ENCODE assay signal across 1 cellular context in genomic region chr9:112489039-112489546, GRCh38.
A peak's percentile ranks its signal among the peaks of the same experiment; 100 is the strongest.
TF ChIP-seq lines count a peak whose summit lies in the region.

No MANE protein-coding gene starts in this region.

TF ChIP-seq in K562, 482 proteins besides CTCF, POLR2A, EP300 and RAD21 (continued from another document):
- TF ChIP-seq VEZF1 (CRISPR knock-in tag; IDR thresholded peaks at IDR 0.05) (no peak), CBFA2T3 (IDR thresholded peaks at IDR 0.05) (peak; percentile 84), HDAC2 (IDR thresholded peaks at IDR 0.05) (peak; percentile 69; the same call in 1 of the 2 replicates), SRSF1 (IDR thresholded peaks at IDR 0.05; ENCODE audit: low read depth, low read length) (no peak), NKRF (IDR thresholded peaks at IDR 0.05; ENCODE audit: borderline replicate concordance) (no peak), NCOA2 (IDR thresholded peaks at IDR 0.05; ENCODE audit: partially characterized antibody in 2 of 2) (no peak), MTA1 (IDR thresholded peaks at IDR 0.05; ENCODE audit: borderline replicate concordance) (0 out of 2 replicates have a peak, but pooled peaks have one; percentile 62), DPF2 (IDR thresholded peaks at IDR 0.05) (peak; percentile 87), ZNF766 (CRISPR knock-in tag; conservative IDR thresholded peaks at IDR 0.05) (peak; percentile 53; the same call in 1 of the 2 replicates), MTA2 (IDR thresholded peaks at IDR 0.05; ENCODE audit: low read depth) (peak; percentile 50), GTF2A2 (tag; IDR thresholded peaks at IDR 0.05) (no peak), LARP7 (IDR thresholded peaks at IDR 0.05) (peak; percentile 78; the same call in 1 of the 2 replicates)
- TF ChIP-seq, protein P1, sequence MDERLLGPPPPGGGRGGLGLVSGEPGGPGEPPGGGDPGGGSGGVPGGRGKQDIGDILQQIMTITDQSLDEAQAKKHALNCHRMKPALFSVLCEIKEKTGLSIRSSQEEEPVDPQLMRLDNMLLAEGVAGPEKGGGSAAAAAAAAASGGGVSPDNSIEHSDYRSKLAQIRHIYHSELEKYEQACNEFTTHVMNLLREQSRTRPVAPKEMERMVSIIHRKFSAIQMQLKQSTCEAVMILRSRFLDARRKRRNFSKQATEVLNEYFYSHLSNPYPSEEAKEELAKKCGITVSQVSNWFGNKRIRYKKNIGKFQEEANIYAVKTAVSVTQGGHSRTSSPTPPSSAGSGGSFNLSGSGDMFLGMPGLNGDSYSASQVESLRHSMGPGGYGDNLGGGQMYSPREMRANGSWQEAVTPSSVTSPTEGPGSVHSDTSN (CRISPR knock-in tag; IDR thresholded peaks at IDR 0.05; ENCODE audit: low read depth) = no peak
- TF ChIP-seq, protein P1 (tag; conservative IDR thresholded peaks at IDR 0.05; ENCODE audit: low read depth) = peak; percentile 71
- TF ChIP-seq, protein P2, sequence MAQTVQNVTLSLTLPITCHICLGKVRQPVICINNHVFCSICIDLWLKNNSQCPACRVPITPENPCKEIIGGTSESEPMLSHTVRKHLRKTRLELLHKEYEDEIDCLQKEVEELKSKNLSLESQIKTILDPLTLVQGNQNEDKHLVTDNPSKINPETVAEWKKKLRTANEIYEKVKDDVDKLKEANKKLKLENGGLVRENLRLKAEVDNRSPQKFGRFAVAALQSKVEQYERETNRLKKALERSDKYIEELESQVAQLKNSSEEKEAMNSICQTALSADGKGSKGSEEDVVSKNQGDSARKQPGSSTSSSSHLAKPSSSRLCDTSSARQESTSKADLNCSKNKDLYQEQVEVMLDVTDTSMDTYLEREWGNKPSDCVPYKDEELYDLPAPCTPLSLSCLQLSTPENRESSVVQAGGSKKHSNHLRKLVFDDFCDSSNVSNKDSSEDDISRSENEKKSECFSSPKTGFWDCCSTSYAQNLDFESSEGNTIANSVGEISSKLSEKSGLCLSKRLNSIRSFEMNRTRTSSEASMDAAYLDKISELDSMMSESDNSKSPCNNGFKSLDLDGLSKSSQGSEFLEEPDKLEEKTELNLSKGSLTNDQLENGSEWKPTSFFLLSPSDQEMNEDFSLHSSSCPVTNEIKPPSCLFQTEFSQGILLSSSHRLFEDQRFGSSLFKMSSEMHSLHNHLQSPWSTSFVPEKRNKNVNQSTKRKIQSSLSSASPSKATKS (CRISPR knock-in tag; IDR thresholded peaks at IDR 0.05) = no peak
- TF ChIP-seq, protein P3, sequence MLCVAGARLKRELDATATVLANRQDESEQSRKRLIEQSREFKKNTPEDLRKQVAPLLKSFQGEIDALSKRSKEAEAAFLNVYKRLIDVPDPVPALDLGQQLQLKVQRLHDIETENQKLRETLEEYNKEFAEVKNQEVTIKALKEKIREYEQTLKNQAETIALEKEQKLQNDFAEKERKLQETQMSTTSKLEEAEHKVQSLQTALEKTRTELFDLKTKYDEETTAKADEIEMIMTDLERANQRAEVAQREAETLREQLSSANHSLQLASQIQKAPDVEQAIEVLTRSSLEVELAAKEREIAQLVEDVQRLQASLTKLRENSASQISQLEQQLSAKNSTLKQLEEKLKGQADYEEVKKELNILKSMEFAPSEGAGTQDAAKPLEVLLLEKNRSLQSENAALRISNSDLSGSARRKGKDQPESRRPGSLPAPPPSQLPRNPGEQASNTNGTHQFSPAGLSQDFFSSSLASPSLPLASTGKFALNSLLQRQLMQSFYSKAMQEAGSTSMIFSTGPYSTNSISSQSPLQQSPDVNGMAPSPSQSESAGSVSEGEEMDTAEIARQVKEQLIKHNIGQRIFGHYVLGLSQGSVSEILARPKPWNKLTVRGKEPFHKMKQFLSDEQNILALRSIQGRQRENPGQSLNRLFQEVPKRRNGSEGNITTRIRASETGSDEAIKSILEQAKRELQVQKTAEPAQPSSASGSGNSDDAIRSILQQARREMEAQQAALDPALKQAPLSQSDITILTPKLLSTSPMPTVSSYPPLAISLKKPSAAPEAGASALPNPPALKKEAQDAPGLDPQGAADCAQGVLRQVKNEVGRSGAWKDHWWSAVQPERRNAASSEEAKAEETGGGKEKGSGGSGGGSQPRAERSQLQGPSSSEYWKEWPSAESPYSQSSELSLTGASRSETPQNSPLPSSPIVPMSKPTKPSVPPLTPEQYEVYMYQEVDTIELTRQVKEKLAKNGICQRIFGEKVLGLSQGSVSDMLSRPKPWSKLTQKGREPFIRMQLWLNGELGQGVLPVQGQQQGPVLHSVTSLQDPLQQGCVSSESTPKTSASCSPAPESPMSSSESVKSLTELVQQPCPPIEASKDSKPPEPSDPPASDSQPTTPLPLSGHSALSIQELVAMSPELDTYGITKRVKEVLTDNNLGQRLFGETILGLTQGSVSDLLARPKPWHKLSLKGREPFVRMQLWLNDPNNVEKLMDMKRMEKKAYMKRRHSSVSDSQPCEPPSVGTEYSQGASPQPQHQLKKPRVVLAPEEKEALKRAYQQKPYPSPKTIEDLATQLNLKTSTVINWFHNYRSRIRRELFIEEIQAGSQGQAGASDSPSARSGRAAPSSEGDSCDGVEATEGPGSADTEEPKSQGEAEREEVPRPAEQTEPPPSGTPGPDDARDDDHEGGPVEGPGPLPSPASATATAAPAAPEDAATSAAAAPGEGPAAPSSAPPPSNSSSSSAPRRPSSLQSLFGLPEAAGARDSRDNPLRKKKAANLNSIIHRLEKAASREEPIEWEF (CRISPR knock-in tag; IDR thresholded peaks at IDR 0.05) = 0 out of 2 replicates have a peak, but pooled peaks have one; percentile 58
- TF ChIP-seq, protein P4, sequence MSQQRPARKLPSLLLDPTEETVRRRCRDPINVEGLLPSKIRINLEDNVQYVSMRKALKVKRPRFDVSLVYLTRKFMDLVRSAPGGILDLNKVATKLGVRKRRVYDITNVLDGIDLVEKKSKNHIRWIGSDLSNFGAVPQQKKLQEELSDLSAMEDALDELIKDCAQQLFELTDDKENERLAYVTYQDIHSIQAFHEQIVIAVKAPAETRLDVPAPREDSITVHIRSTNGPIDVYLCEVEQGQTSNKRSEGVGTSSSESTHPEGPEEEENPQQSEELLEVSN (IDR thresholded peaks at IDR 0.05; ENCODE audit: borderline replicate concordance in 1 of 2, extremely low read depth in 1 of 2, insufficient read depth in 1 of 2, insufficient read length in 1 of 2, low read depth in 1 of 2, low read length in 1 of 2, poor library complexity in 1 of 2, severe bottlenecking in 1 of 2) = no peak
